In genomic region chr9:134186471-134187109, GRCh38 we compare ENCODE assay signal across 2 cellular contexts.
A peak's percentile ranks its signal among the peaks of the same experiment; 100 is the strongest.
TF ChIP-seq lines count a peak whose summit lies in the region.

No MANE protein-coding gene starts in this region.

TF ChIP-seq in WTC11, 78 proteins besides CTCF, POLR2A, EP300 and RAD21 (continued from another document):
- no peak for TF ChIP-seq ZNF532 (CRISPR knock-in tag; IDR thresholded peaks at IDR 0.05; ENCODE audit: borderline replicate concordance)
- TF ChIP-seq ZNF396 (CRISPR knock-in tag; IDR thresholded peaks at IDR 0.05; ENCODE audit: borderline replicate concordance) = no peak
- no peak for TF ChIP-seq ATF6 (CRISPR knock-in tag; IDR thresholded peaks at IDR 0.05)
- no peak for TF ChIP-seq TEAD4 (CRISPR knock-in tag; IDR thresholded peaks at IDR 0.05)
- no peak for TF ChIP-seq MXD4 (CRISPR knock-in tag; IDR thresholded peaks at IDR 0.05; ENCODE audit: borderline replicate concordance)

TF ChIP-seq in HepG2, 621 proteins besides CTCF, POLR2A, EP300 and RAD21 (continued from another document and continues in another):
- TF ChIP-seq ZNF687 (CRISPR knock-in tag; IDR thresholded peaks at IDR 0.05) (peak; percentile 53), NFRKB (IDR thresholded peaks at IDR 0.05) (no peak), RFX3 (CRISPR knock-in tag; IDR thresholded peaks at IDR 0.05) (no peak), MTA1 (CRISPR knock-in tag; IDR thresholded peaks at IDR 0.05; ENCODE audit: borderline replicate concordance) (no peak), NCOA5 (CRISPR knock-in tag; IDR thresholded peaks at IDR 0.05) (no peak), ATM (IDR thresholded peaks at IDR 0.05; ENCODE audit: borderline replicate concordance) (no peak), ZNF781 (CRISPR knock-in tag; IDR thresholded peaks at IDR 0.05; ENCODE audit: borderline replicate concordance, not compliant biosample characterization) (no peak), ZNF546 (CRISPR knock-in tag; conservative IDR thresholded peaks at IDR 0.05) (no peak), ZNF574 (CRISPR knock-in tag; IDR thresholded peaks at IDR 0.05) (no peak), ZNF510 (CRISPR knock-in tag; IDR thresholded peaks at IDR 0.05; ENCODE audit: low read depth) (no peak), ZNF30 (CRISPR knock-in tag; IDR thresholded peaks at IDR 0.05) (no peak), HOMEZ (CRISPR knock-in tag; IDR thresholded peaks at IDR 0.05; ENCODE audit: low read depth) (no peak), FOXO1 (CRISPR knock-in tag; IDR thresholded peaks at IDR 0.05) (no peak), BRD4 (CRISPR knock-in tag; IDR thresholded peaks at IDR 0.05) (no peak), LCORL (IDR thresholded peaks at IDR 0.05) (no peak), LCORL (CRISPR knock-in tag; IDR thresholded peaks at IDR 0.05) (peak; percentile 54), MTA3 (CRISPR knock-in tag; IDR thresholded peaks at IDR 0.05) (no peak), PPARG (CRISPR knock-in tag; conservative IDR thresholded peaks at IDR 0.05) (0 out of 2 replicates have a peak, but pooled peaks have one; percentile 58), FOXJ3 (CRISPR knock-in tag; IDR thresholded peaks at IDR 0.05; ENCODE audit: borderline replicate concordance) (no peak), MYC (CRISPR knock-in tag; IDR thresholded peaks at IDR 0.05; ENCODE audit: borderline replicate concordance) (no peak), IKZF1 (IDR thresholded peaks at IDR 0.05) (no peak), ASH2L (IDR thresholded peaks at IDR 0.05; ENCODE audit: insufficient read length, low read depth, low read length) (no peak), ARID2 (CRISPR knock-in tag; IDR thresholded peaks at IDR 0.05; ENCODE audit: borderline replicate concordance) (no peak), ZNF646 (CRISPR knock-in tag; IDR thresholded peaks at IDR 0.05) (peak; percentile 83), PRDM10 (CRISPR knock-in tag; IDR thresholded peaks at IDR 0.05; ENCODE audit: low read depth) (no peak), ELF3 (CRISPR knock-in tag; IDR thresholded peaks at IDR 0.05) (peak; percentile 35; the same call in 1 of the 2 replicates), ZNF569 (CRISPR knock-in tag; IDR thresholded peaks at IDR 0.05; ENCODE audit: borderline replicate concordance) (no peak), SETDB1 (CRISPR knock-in tag; IDR thresholded peaks at IDR 0.05; ENCODE audit: borderline replicate concordance) (no peak), ARID5B (CRISPR knock-in tag; IDR thresholded peaks at IDR 0.05) (peak; percentile 16; the same call in 1 of the 2 replicates)
